In genomic region chr6:7129784-7130569, GRCh38 we compare ENCODE assay signal across 8 cellular contexts. TPM values are rescaled to one million over a fixed set of nuclear protein-coding genes. Genes with fewer than 3 reads are reported as not detected.
DNase-seq lines count a peak whose midpoint lies in the region; ATAC-seq, FAIRE-seq and TF ChIP-seq lines count a peak whose summit lies in the region.

No MANE protein-coding gene starts in this region.

- H4K20me1 ChIP-seq in H1 (replicated peaks in 1 of 2; ENCODE audit: control insufficient read depth in 1 of 2, insufficient read depth in 2 of 2, low read length in 2 of 2): peaks cover 5 to 6% of the 10 kb centered on the region in 2 experiments

- H3K56ac ChIP-seq in H1 (replicated peaks; ENCODE audit: insufficient read length, low read depth, low read length): no peak overlapping the region

- TF ChIP-seq EP300 in H1 (IDR thresholded peaks at IDR 0.05; ENCODE audit: borderline replicate concordance in 1 of 2, low read depth in 2 of 2, low read length in 2 of 2): no peak

- no peak overlapping the region for H3K18ac ChIP-seq in H1 (ENCODE audit: extremely low read depth, low read length)

- H3K23ac ChIP-seq in H1 (ENCODE audit: insufficient read length): no peak overlapping the region

- H3K14ac ChIP-seq in H1 (ENCODE audit: insufficient read length): no peak overlapping the region

- no peak overlapping the region for H2BK15ac ChIP-seq in H1 (ENCODE audit: low read length)

- no peak overlapping the region for H4K5ac ChIP-seq in H1 (ENCODE audit: insufficient read length, low read depth, low read length)

- no peak overlapping the region for H2BK12ac ChIP-seq in H1 (ENCODE audit: low read depth, low read length)

- intact Hi-C loops in posterior vena cava (cut with DNase I): loop anchor here in 1 of 2 donors (1.0 to 5.0 kb wide), 2 partner anchors 39 to 542 kb away; no protein-coding TSS in a partner anchor

- peaks cover 25% of the 10 kb centered on the region for H3K79me1 ChIP-seq in H1 (ENCODE audit: low read depth, low read length)

- no peak overlapping the region for H2AFZ ChIP-seq in H1 (ENCODE audit: low read length)

- no peaks in the 10 kb centered on the region for H3K36me3 ChIP-seq in H1 (ENCODE audit: control insufficient read depth in 2 of 4, insufficient read depth in 4 of 4, low read length in 3 of 4)

- no peak for TF ChIP-seq POLR2A in H1 (IDR thresholded peaks at IDR 0.05; ENCODE audit: control extremely low read depth in 1 of 2, low read depth in 2 of 2, low read length in 2 of 2)

- ATAC-seq in GM21723 (IDR thresholded peaks at IDR 0.05; ENCODE audit: unreplicated experiment): no peak

- no peak overlapping the region; the same call in 1 of the 2 replicates for H4K8ac ChIP-seq in H1 (ENCODE audit: extremely low read depth, insufficient read depth, low read length)

- no peak for TF ChIP-seq RAD21 in H1 (IDR thresholded peaks at IDR 0.05 in 1 of 2, conservative IDR thresholded peaks at IDR 0.05 in 1 of 2; ENCODE audit: low read depth in 2 of 2, low read length in 2 of 2)

- no peak overlapping the region for H2BK120ac ChIP-seq in H1 (replicated peaks; ENCODE audit: low read depth, low read length)

- FAIRE-seq in H1 (lab: Jason Lieb, UNC) (no peak), D721Med (lab: Jason Lieb, UNC) (no peak)

- DNase-seq in EL (peak; percentile 44), NOMO-1 treated with DMSO at 0.1 percent for 48 hours (lab: John Stamatoyannopoulos, UW; ENCODE audit: unreplicated experiment) (peak; percentile 69), H1 (ENCODE audit: low read depth in 1 of 2, low spot score in 2 of 2) (no peak), posterior vena cava (ENCODE audit: low spot score) (peak; percentile 90), D721Med (ENCODE audit: insufficient read length, low spot score) (no peak), NCI-H226 (no peak), cerebellar cortex (ENCODE audit: low spot score) (no peak)

- peaks cover 0 to 3% (median 2%) of the 10 kb centered on the region in 4 experiments; a peak in 4 of 7 replicates for H3K4me1 ChIP-seq in H1 (replicated peaks in 1 of 4; ENCODE audit: control insufficient read depth in 3 of 4, insufficient read depth in 4 of 4, low read length in 3 of 4)

- H3K27me3 ChIP-seq in H1 (replicated peaks in 1 of 4; ENCODE audit: control insufficient read depth in 3 of 4, extremely low read depth in 1 of 4, insufficient read depth in 3 of 4, low read length in 3 of 4): no peaks in the 10 kb centered on the region

- H3K79me2 ChIP-seq in H1 (ENCODE audit: control insufficient read depth in 1 of 2, insufficient read depth in 2 of 2, low read length in 2 of 2): peaks cover 0 to 86% of the 10 kb centered on the region in 2 experiments; a peak in 2 of 4 replicates

- 92% methylated on average over 9 of the region's 9 CpGs; no CpG with 5 or more reads in 1 of the 2 experiments for WGBS in H1 (ENCODE audit: extremely low coverage in 1 of 2, insufficient coverage in 1 of 2, insufficient read length in 1 of 2, insufficient replicate concordance in 2 of 2, low coverage in 1 of 2, low lambda C conversion rate in 2 of 2, missing lambda C conversion rate in 1 of 2), 2 experiments

- H3K4ac ChIP-seq in H1 (replicated peaks; ENCODE audit: insufficient read length, low read depth, low read length): no peak overlapping the region

- POLR2A ChIA-PET in H1 (lab: Charles Lee; ENCODE audit: partially characterized antibody): interaction anchor here (2.1 kb wide), 1 partner anchor 10 kb away, joined by 5 read pairs; no protein-coding TSS in a partner anchor

- no peak overlapping the region for H2BK20ac ChIP-seq in H1 (ENCODE audit: low read length)

- CTCF ChIA-PET in H1 (lab: Charles Lee; ENCODE audit: partially characterized antibody): interaction anchor here (1.0 to 1.2 kb wide), 2 partner anchors 8 to 368 kb away, joined by 4 read pairs; no protein-coding TSS in a partner anchor

- no peak overlapping the region for H2BK5ac ChIP-seq in H1 (ENCODE audit: low read depth, low read length)

- H4K91ac ChIP-seq in H1 (replicated peaks; ENCODE audit: insufficient read length, low read length): no peak overlapping the region

- H3K23me2 ChIP-seq in H1 (ENCODE audit: low read depth, low read length): no peaks in the 10 kb centered on the region

- 0 out of 2 replicates have a peak overlapping the region, but pooled peaks have one; percentile 1 for H2AK5ac ChIP-seq in H1 (ENCODE audit: low read depth, low read length)

- H3K9me3 ChIP-seq in H1 (ENCODE audit: insufficient read depth in 2 of 2, low read depth in 1 of 2, low read length in 1 of 2): no peaks in the 10 kb centered on the region

- H3K9ac ChIP-seq in H1 (replicated peaks in 1 of 4; ENCODE audit: extremely low read depth in 1 of 4, low read depth in 3 of 4, low read length in 3 of 4): no peak overlapping the region

- no peak for TF ChIP-seq CTCF in H1 (IDR thresholded peaks at IDR 0.05; ENCODE audit: control extremely low read depth in 1 of 3, insufficient read depth in 1 of 3, low read depth in 1 of 3, low read length in 3 of 3)
- TF ChIP-seq CTCF in D721Med (IDR thresholded peaks at IDR 0.05; ENCODE audit: insufficient read depth, missing control alignments): no peak

- H3K27ac ChIP-seq in H1 (ENCODE audit: low read depth, low read length): no peak overlapping the region; the same call in 1 of the 2 replicates

- H3K4me3 ChIP-seq in H1 (ENCODE audit: extremely low read depth in 1 of 4, insufficient read depth in 2 of 4, low read depth in 3 of 4, low read length in 4 of 4): no peak overlapping the region

- no peak overlapping the region for H3K4me2 ChIP-seq in H1 (ENCODE audit: insufficient read depth in 1 of 2, low read depth in 2 of 2, low read length in 2 of 2)

TF ChIP-seq in H1, 55 proteins besides CTCF, POLR2A, EP300 and RAD21:
- no peak for TF ChIP-seq SIX5 (IDR thresholded peaks at IDR 0.05; ENCODE audit: low read depth, low read length)
- no peak for TF ChIP-seq CEBPB (IDR thresholded peaks at IDR 0.05; ENCODE audit: low read depth, low read length)
- TF ChIP-seq CREB1 (IDR thresholded peaks at IDR 0.05): no peak
- no peak for TF ChIP-seq GTF2F1 (IDR thresholded peaks at IDR 0.05; ENCODE audit: borderline replicate concordance, low read depth, low read length)
- no peak for TF ChIP-seq SP4 (IDR thresholded peaks at IDR 0.05; ENCODE audit: low read length)
- TF ChIP-seq FOSL1 (IDR thresholded peaks at IDR 0.05; ENCODE audit: insufficient read depth, low read depth, low read length): no peak
- no peak for TF ChIP-seq CHD1 (IDR thresholded peaks at IDR 0.05; ENCODE audit: low read depth, low read length)
- no peak for TF ChIP-seq BCL11A (IDR thresholded peaks at IDR 0.05; ENCODE audit: low read depth in 2 of 2, low read length in 2 of 2)
- TF ChIP-seq CBX8 (IDR thresholded peaks at IDR 0.05; ENCODE audit: borderline replicate concordance, low read depth, low read length): no peak
- TF ChIP-seq CBX5 (IDR thresholded peaks at IDR 0.05; ENCODE audit: low read depth, low read length): no peak
- no peak for TF ChIP-seq SP1 (IDR thresholded peaks at IDR 0.05; ENCODE audit: low read depth, low read length)
- no peak for TF ChIP-seq EZH2 (IDR thresholded peaks at IDR 0.05; ENCODE audit: low read depth, low read length, severe bottlenecking)
- no peak for TF ChIP-seq SUZ12 (IDR thresholded peaks at IDR 0.05; ENCODE audit: low read length)
- no peak for TF ChIP-seq CTBP2 (IDR thresholded peaks at IDR 0.05; ENCODE audit: borderline replicate concordance, insufficient read depth, insufficient read length, low read length)
- TF ChIP-seq RBBP5 (IDR thresholded peaks at IDR 0.05; ENCODE audit: borderline replicate concordance, low read depth, low read length): no peak
- TF ChIP-seq NANOG (IDR thresholded peaks at IDR 0.05; ENCODE audit: insufficient read depth, low read depth, low read length, poor library complexity, severe bottlenecking): no peak
- TF ChIP-seq SP2 (IDR thresholded peaks at IDR 0.05; ENCODE audit: low read length): no peak

RNA-seq across cellular contexts. Expression of gene RREB1, which starts 22.2 kb away (rescaled TPM):
- total RNA-seq in H1 (2021; fragmentation: NEBNext Ultra II Directional; extraction: Animal tissue kit (Norgen Biotek cat#: 25700)): 30.9 and 34.7 TPM in 2 replicates
- polyA plus RNA-seq in H1 (2011; rRNA removed): 3.9 and 5.6 TPM in 2 replicates
- polyA plus RNA-seq in H1 (2011; cell fraction: cytosol; rRNA removed): 3.5 TPM
- polyA plus RNA-seq in H1 (2011; cell fraction: nucleus; rRNA removed): 13.6 TPM
- polyA plus RNA-seq in H1 (2012, experiment 1 of 2): 11.3 to 15.9 TPM (median 12.9 TPM) in 4 replicates
- 5.0 TPM for polyA plus RNA-seq in H1 (2012, experiment 2 of 2)
- polyA plus RNA-seq in H1 (2013, experiment 1 of 2): 10.9 TPM
- polyA plus RNA-seq in H1 (2013, experiment 2 of 2): 10.1 TPM
- polyA minus RNA-seq in H1 (2011; rRNA and poly(A)+ RNA removed): 19.3 and 22.7 TPM in 2 replicates
- 17.1 TPM for polyA minus RNA-seq in H1 (2011; cell fraction: cytosol; rRNA and poly(A)+ RNA removed)
- polyA minus RNA-seq in H1 (2011; cell fraction: nucleus; rRNA and poly(A)+ RNA removed): 21.1 TPM
- 10 to 100 TPM; 28.8 to 31.8 TPM for total RNA-seq in posterior vena cava

Comparison
In these comparisons a context has a peak if more than half of its experiments do, and no peak if none do; other contexts are left out.
1. DNase-seq: peak in EL (single experiment), NOMO-1 treated with DMSO at 0.1 percent for 48 hours (single experiment) and posterior vena cava (single experiment); none in H1 (0 of 2), D721Med (single experiment), NCI-H226 (single experiment) and cerebellar cortex (single experiment).